15 cellular contexts compared by ENCODE assay signal in the genomic region with DNA sequence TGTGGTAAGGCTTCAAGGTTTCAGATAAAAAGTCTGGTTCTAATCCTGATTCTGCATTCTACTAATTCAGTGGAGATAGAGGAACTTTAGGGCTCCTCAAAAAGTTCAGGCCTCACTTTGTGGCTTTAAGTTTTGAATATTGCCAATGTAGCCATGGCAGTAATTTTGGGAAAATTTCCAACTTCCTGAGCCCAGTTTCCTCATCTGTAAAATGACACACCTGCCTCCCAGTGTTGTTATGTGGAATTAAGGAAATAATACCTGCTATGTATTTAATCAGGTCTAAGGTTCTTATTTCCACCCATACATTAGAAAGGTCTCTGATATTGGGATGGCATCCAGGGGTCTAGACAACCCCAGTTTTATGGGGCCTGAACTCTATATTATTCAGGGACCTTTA.
"Had no signal": no experiment of that assay in that cellular context is flagged by ENCODE, and none has a peak within 500 bp of the region (broad histone marks: within the 10 kb centered on the region; RNA-seq: fewer than 3 reads in every experiment).

No MANE protein-coding gene starts in this region.

- H3K27ac ChIP-seq: ascending aorta, cardiac muscle cell, gastrocnemius medialis, stomach, thoracic aorta, WERI-Rb-1 had no signal

- H3K36me3 ChIP-seq: ascending aorta, cardiac muscle cell, gastrocnemius medialis, stomach, thoracic aorta, WERI-Rb-1 had no signal

- ATAC-seq: activated CD4-positive, alpha-beta T cell treated with anti-CD3 and anti-CD28 coated beads for 36 hours; activated CD8-positive, alpha-beta T cell treated with anti-CD3 and anti-CD28 coated beads, Interleukin-2, amount 10 ng/mL, durations not matched to agents 7 days and 5 days; activated naive CD8-positive, alpha-beta T cell treated with anti-CD3 and anti-CD28 coated beads, Interleukin-2, amount 50 U/mL, for 24 hours; gastrocnemius medialis; left ventricle myocardium superior had no signal

- H3K27me3 ChIP-seq: ascending aorta, cardiac muscle cell, gastrocnemius medialis, stomach had no signal

- H3K9me3 ChIP-seq: ascending aorta, gastrocnemius medialis, thoracic aorta had no signal

- DNase-seq: activated CD4-positive, alpha-beta T cell treated with anti-CD3 and anti-CD28 coated beads for 36 hours; activated CD8-positive, alpha-beta memory T cell treated with anti-CD3 and anti-CD28 coated beads, Interleukin-2, amount 50 U/mL, for 48 hours; activated CD8-positive, alpha-beta T cell treated with anti-CD3 and anti-CD28 coated beads, Interleukin-2, amount 10 ng/mL, durations not matched to agents 7 days and 5 days; activated naive CD4-positive, alpha-beta T cell; activated naive CD8-positive, alpha-beta T cell treated with anti-CD3 and anti-CD28 coated beads, Interleukin-2, amount 50 U/mL, for 24 hours; effector CD4-positive, alpha-beta T cell; gastrocnemius medialis; kidney; left ventricle myocardium superior; mesendoderm; stomach; WERI-Rb-1 had no signal

- H3K4me3 ChIP-seq: ascending aorta, cardiac muscle cell, gastrocnemius medialis, stomach, thoracic aorta had no signal
